Comparison of ENCODE assay signal across 1 cellular context in the genomic region with DNA sequence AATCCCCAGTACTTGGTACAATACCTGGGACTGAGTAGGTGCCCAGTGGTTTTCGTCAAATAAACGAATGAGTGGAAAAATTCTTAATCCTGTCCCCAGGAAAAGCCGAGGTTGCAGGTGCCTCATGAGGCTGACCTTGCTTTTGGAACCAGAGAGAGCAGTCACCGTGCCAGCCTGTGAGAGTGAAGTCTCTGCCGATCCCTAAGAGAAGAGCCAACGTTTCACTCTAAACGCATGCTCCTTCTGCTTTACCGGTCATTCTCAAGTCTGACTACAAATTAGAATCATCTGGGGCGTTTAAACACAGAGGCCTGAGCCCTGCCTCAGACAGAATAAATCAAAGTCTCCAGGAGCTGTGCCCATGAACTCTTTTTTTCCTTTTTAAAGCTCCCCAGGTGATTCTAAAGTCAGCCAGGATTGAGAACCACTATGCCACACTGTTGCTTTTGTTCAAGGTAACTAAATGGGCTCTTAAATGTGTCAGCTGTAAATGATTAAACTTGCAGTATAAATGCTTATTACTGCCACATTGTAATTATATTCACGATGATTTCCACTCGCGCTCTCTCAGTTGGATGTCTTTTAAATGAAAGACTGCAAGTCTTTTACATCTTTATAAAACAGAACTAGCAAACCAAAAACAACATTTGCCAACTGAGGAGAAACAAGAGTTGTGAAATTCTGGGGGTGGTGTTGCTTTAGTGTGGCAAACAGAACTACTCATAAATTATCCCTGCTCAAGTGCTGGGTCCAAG.
TF ChIP-seq lines count a peak whose summit lies in the region.

No MANE protein-coding gene starts in this region.

TF ChIP-seq in HEK293, 187 proteins besides CTCF, POLR2A, EP300 and RAD21 (continued from another document):
- TF ChIP-seq, protein P1, sequence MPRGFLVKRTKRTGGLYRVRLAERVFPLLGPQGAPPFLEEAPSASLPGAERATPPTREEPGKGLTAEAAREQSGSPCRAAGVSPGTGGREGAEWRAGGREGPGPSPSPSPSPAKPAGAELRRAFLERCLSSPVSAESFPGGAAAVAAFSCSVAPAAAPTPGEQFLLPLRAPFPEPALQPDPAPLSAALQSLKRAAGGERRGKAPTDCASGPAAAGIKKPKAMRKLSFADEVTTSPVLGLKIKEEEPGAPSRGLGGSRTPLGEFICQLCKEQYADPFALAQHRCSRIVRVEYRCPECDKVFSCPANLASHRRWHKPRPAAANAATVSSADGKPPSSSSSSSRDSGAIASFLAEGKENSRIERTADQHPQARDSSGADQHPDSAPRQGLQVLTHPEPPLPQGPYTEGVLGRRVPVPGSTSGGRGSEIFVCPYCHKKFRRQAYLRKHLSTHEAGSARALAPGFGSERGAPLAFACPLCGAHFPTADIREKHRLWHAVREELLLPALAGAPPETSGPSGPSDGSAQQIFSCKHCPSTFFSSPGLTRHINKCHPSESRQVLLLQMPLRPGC (tag by site-specific recombination; IDR thresholded peaks at IDR 0.05): no peak
- TF ChIP-seq ZNF48 (tag by site-specific recombination; IDR thresholded peaks at IDR 0.05): no peak
- TF ChIP-seq, protein P2, sequence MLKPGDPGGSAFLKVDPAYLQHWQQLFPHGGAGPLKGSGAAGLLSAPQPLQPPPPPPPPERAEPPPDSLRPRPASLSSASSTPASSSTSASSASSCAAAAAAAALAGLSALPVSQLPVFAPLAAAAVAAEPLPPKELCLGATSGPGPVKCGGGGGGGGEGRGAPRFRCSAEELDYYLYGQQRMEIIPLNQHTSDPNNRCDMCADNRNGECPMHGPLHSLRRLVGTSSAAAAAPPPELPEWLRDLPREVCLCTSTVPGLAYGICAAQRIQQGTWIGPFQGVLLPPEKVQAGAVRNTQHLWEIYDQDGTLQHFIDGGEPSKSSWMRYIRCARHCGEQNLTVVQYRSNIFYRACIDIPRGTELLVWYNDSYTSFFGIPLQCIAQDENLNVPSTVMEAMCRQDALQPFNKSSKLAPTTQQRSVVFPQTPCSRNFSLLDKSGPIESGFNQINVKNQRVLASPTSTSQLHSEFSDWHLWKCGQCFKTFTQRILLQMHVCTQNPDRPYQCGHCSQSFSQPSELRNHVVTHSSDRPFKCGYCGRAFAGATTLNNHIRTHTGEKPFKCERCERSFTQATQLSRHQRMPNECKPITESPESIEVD (tag by site-specific recombination; IDR thresholded peaks at IDR 0.05): peak; percentile 86
- no peak for TF ChIP-seq ZNF292 (tag by site-specific recombination; IDR thresholded peaks at IDR 0.05; ENCODE audit: borderline replicate concordance, low read depth)
- TF ChIP-seq ZNF76 (tag by site-specific recombination; IDR thresholded peaks at IDR 0.05; ENCODE audit: borderline replicate concordance, low read depth): no peak
- no peak for TF ChIP-seq ZNF792 (tag by site-specific recombination; IDR thresholded peaks at IDR 0.05)
- TF ChIP-seq ZNF248 (tag by site-specific recombination; IDR thresholded peaks at IDR 0.05): no peak
- no peak for TF ChIP-seq ZNF324 (tag by site-specific recombination; IDR thresholded peaks at IDR 0.05)
- 0 out of 2 replicates have a peak, but pooled peaks have one; percentile 53 for TF ChIP-seq ZNF561 (tag by site-specific recombination; IDR thresholded peaks at IDR 0.05; ENCODE audit: borderline replicate concordance)
- TF ChIP-seq ZBTB8A (tag by site-specific recombination; IDR thresholded peaks at IDR 0.05): 0 out of 2 replicates have a peak, but pooled peaks have one; percentile 10
- TF ChIP-seq, protein P3, sequence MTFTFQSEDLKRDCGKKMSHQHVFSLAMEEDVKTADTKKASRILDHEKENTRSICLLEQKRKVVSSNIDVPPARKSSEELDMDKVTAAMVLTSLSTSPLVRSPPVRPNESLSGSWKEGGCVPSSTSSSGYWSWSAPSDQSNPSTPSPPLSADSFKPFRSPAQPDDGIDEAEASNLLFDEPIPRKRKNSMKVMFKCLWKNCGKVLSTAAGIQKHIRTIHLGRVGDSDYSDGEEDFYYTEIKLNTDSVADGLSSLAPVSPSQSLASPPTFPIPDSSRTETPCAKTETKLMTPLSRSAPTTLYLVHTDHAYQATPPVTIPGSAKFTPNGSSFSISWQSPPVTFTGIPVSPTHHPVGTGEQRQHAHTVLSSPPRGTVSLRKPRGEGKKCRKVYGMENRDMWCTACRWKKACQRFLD (tag by site-specific recombination; IDR thresholded peaks at IDR 0.05): no peak
TF ChIP-seq in HEK293: peak in this region for 7.
